In genomic region chr19:40607311-40607871, GRCh38 we compare ENCODE assay signal across 12 cellular contexts. TPM values are rescaled to one million over a fixed set of nuclear protein-coding genes. Genes with fewer than 3 reads are reported as not detected.
A peak's percentile ranks its signal among the peaks of the same experiment; 100 is the strongest.
DNase-seq lines count a peak whose midpoint lies in the region; ATAC-seq and TF ChIP-seq lines count a peak whose summit lies in the region.
"Had no signal": no experiment of that assay in that cellular context is flagged by ENCODE, and none has a peak within 500 bp of the region (broad histone marks: within the 10 kb centered on the region; RNA-seq: fewer than 3 reads in every experiment).

No MANE protein-coding gene starts in this region.

- H2AFZ ChIP-seq in Karpas-422 (ENCODE audit: low read length): no peak overlapping the region
- H2AFZ ChIP-seq: parathyroid adenoma had no signal

- H3K27ac Mint-ChIP-seq in activated naive CD4-positive, alpha-beta T cell treated with anti-CD3 and anti-CD28 coated beads, Interleukin-2, amount 10 ng/mL, durations not matched to agents 7 days and 5 days: no peak overlapping the region
- H3K27ac Mint-ChIP-seq in activated CD8-positive, alpha-beta T cell treated with anti-CD3 and anti-CD28 coated beads for 36 hours: peak overlapping the region; percentile 32
- peak overlapping the region in 2 of 6 donors; percentile 29 to 54 for H3K27ac Mint-ChIP-seq in immature natural killer cell
- no peak overlapping the region for H3K27ac Mint-ChIP-seq in stimulated activated memory B cell treated with anti-CD40 and anti-IgM and Interleukin-4, amounts not matched to agents 10 μg/mL and 1 μg/mL and 100 μg/mL, for 72 hours

- peaks cover 18% of the 10 kb centered on the region for H3K27me3 Mint-ChIP-seq in activated naive CD4-positive, alpha-beta T cell treated with anti-CD3 and anti-CD28 coated beads, Interleukin-2, amount 10 ng/mL, durations not matched to agents 7 days and 5 days
- H3K27me3 Mint-ChIP-seq in activated CD8-positive, alpha-beta T cell treated with anti-CD3 and anti-CD28 coated beads for 36 hours: peaks cover 5% of the 10 kb centered on the region
- peaks cover 7 to 19% (median 17%) of the 10 kb centered on the region in 3 donors for H3K27me3 Mint-ChIP-seq in immature natural killer cell (ENCODE audit: low read depth in 3 of 3)
- no peaks in the 10 kb centered on the region for H3K27me3 Mint-ChIP-seq in stimulated activated memory B cell treated with anti-CD40 and anti-IgM and Interleukin-4, amounts not matched to agents 10 μg/mL and 1 μg/mL and 100 μg/mL, for 72 hours

- peaks cover 59% of the 10 kb centered on the region for H3K4me1 ChIP-seq in Karpas-422 (ENCODE audit: low read length)

- H3K4me1 Mint-ChIP-seq in activated naive CD4-positive, alpha-beta T cell treated with anti-CD3 and anti-CD28 coated beads, Interleukin-2, amount 10 ng/mL, durations not matched to agents 7 days and 5 days: peaks cover 95% of the 10 kb centered on the region
- peaks cover 71% of the 10 kb centered on the region for H3K4me1 Mint-ChIP-seq in activated CD8-positive, alpha-beta T cell treated with anti-CD3 and anti-CD28 coated beads for 36 hours (ENCODE audit: low read depth)
- peaks cover 70% of the 10 kb centered on the region in 2 donors for H3K4me1 Mint-ChIP-seq in immature natural killer cell
- H3K4me1 Mint-ChIP-seq in stimulated activated memory B cell treated with anti-CD40 and anti-IgM and Interleukin-4, amounts not matched to agents 10 μg/mL and 1 μg/mL and 100 μg/mL, for 72 hours: peaks cover 67% of the 10 kb centered on the region

- H3K79me2 ChIP-seq in Karpas-422 (ENCODE audit: low read length): no peaks in the 10 kb centered on the region
- H3K79me2 ChIP-seq: parathyroid adenoma had no signal

- no peaks in the 10 kb centered on the region; the same call in 1 of the 2 replicates for H4K20me1 ChIP-seq in Karpas-422 (ENCODE audit: insufficient read depth, low read depth, low read length)

- H3K4me3 Mint-ChIP-seq in activated naive CD4-positive, alpha-beta T cell treated with anti-CD3 and anti-CD28 coated beads, Interleukin-2, amount 10 ng/mL, durations not matched to agents 7 days and 5 days: peak overlapping the region; percentile 64
- peak overlapping the region; percentile 77 for H3K4me3 Mint-ChIP-seq in activated CD8-positive, alpha-beta T cell treated with anti-CD3 and anti-CD28 coated beads for 36 hours
- H3K4me3 Mint-ChIP-seq in immature natural killer cell: peak overlapping the region; percentile 7 to 87 (median 52)
- H3K4me3 Mint-ChIP-seq in stimulated activated memory B cell treated with anti-CD40 and anti-IgM and Interleukin-4, amounts not matched to agents 10 μg/mL and 1 μg/mL and 100 μg/mL, for 72 hours: peak overlapping the region; percentile 25

- ATAC-seq in activated CD8-positive, alpha-beta T cell treated with anti-CD3 and anti-CD28 coated beads for 36 hours: no peak
- ATAC-seq in stimulated activated memory B cell treated with anti-CD40 and anti-IgM and Interleukin-4, amounts not matched to agents 10 μg/mL and 1 μg/mL and 100 μg/mL, for 72 hours: no peak

- TF ChIP-seq CTCF in activated CD8-positive, alpha-beta T cell treated with anti-CD3 and anti-CD28 coated beads for 36 hours (IDR thresholded peaks at IDR 0.05): no peak

- H3K4me2 ChIP-seq in Karpas-422 (ENCODE audit: low read depth, low read length, poor library complexity, severe bottlenecking): no peak overlapping the region

- no peak for DNase-seq in activated naive CD4-positive, alpha-beta T cell treated with anti-CD3 and anti-CD28 coated beads, Interleukin-2, amount 10 ng/mL, durations not matched to agents 7 days and 5 days
- DNase-seq in activated naive CD4-positive, alpha-beta T cell (lab: John Stamatoyannopoulos, UW): no peak
- no peak for DNase-seq in activated CD8-positive, alpha-beta T cell treated with anti-CD3 and anti-CD28 coated beads for 36 hours
- no peak for DNase-seq in immature natural killer cell
- no peak for DNase-seq in Karpas-422
- no peak for DNase-seq in medulla oblongata (ENCODE audit: extremely low spot score)
- DNase-seq in stimulated activated naive CD4-positive, alpha-beta T cell treated with Interleukin-2 at 50 U/mL for 16 hours (lab: John Stamatoyannopoulos, UW): no peak
- DNase-seq: NCI-H524; stimulated activated CD4-positive, alpha-beta T cell treated with anti-CD3 and anti-CD28 coated beads, Interleukin-4, amount 100 ng/mL, for 24 hours; SW 1271 had no signal

- intact Hi-C loops in activated CD8-positive, alpha-beta T cell treated with anti-CD3 and anti-CD28 coated beads for 36 hours (cut with micrococcal nuclease): no loop called here

- no peaks in the 10 kb centered on the region for H3K9me3 ChIP-seq in Karpas-422 (ENCODE audit: low read length)

- H3K9ac ChIP-seq in Karpas-422 (ENCODE audit: low read length): no peak overlapping the region
- H3K9ac ChIP-seq: parathyroid adenoma had no signal

- no peaks in the 10 kb centered on the region for H3K27me3 ChIP-seq in Karpas-422 (ENCODE audit: low read length)

- H3K36me3 Mint-ChIP-seq in activated naive CD4-positive, alpha-beta T cell treated with anti-CD3 and anti-CD28 coated beads, Interleukin-2, amount 10 ng/mL, durations not matched to agents 7 days and 5 days: peaks cover 6% of the 10 kb centered on the region
- H3K36me3 Mint-ChIP-seq in activated CD8-positive, alpha-beta T cell treated with anti-CD3 and anti-CD28 coated beads for 36 hours (ENCODE audit: low read depth): no peaks in the 10 kb centered on the region
- no peaks in the 10 kb centered on the region for H3K36me3 Mint-ChIP-seq in immature natural killer cell
- H3K36me3 Mint-ChIP-seq in stimulated activated memory B cell treated with anti-CD40 and anti-IgM and Interleukin-4, amounts not matched to agents 10 μg/mL and 1 μg/mL and 100 μg/mL, for 72 hours: no peaks in the 10 kb centered on the region

- H3K27ac ChIP-seq in Karpas-422 (ENCODE audit: low read length): no peak overlapping the region
- H3K27ac ChIP-seq: parathyroid adenoma had no signal

- no peak overlapping the region for H3K4me3 ChIP-seq in Karpas-422 (ENCODE audit: low read length)

- H3K9me2 ChIP-seq in Karpas-422 (replicated peaks; ENCODE audit: insufficient read depth, low read length): no peaks in the 10 kb centered on the region

- CTCF ChIA-PET in activated naive CD4-positive, alpha-beta T cell treated with anti-CD3 and anti-CD28 coated beads, Interleukin-2, amount 10 ng/mL, durations not matched to agents 7 days and 5 days (lab: Charles Lee): interaction anchor here (6.1 kb wide), 1 partner anchor 27 kb away, joined by 72 read pairs; no protein-coding TSS in a partner anchor
- CTCF ChIA-PET in activated CD8-positive, alpha-beta T cell treated with anti-CD3 and anti-CD28 coated beads for 36 hours (lab: Charles Lee): interaction anchor here (3.1 kb wide), 1 partner anchor 28 kb away, joined by 16 read pairs; no protein-coding TSS in a partner anchor

- POLR2A ChIA-PET in activated CD8-positive, alpha-beta T cell treated with anti-CD3 and anti-CD28 coated beads for 36 hours (lab: Charles Lee): interaction anchor here (0.5 kb wide), 1 partner anchor 22 kb away, joined by 3 read pairs; no protein-coding TSS in a partner anchor

- no peaks in the 10 kb centered on the region for H3K9me3 Mint-ChIP-seq in activated naive CD4-positive, alpha-beta T cell treated with anti-CD3 and anti-CD28 coated beads, Interleukin-2, amount 10 ng/mL, durations not matched to agents 7 days and 5 days
- H3K9me3 Mint-ChIP-seq in activated CD8-positive, alpha-beta T cell treated with anti-CD3 and anti-CD28 coated beads for 36 hours: no peaks in the 10 kb centered on the region
- H3K9me3 Mint-ChIP-seq in immature natural killer cell: no peaks in the 10 kb centered on the region
- peaks cover 2% of the 10 kb centered on the region for H3K9me3 Mint-ChIP-seq in stimulated activated memory B cell treated with anti-CD40 and anti-IgM and Interleukin-4, amounts not matched to agents 10 μg/mL and 1 μg/mL and 100 μg/mL, for 72 hours

- H3K36me3 ChIP-seq in Karpas-422 (ENCODE audit: insufficient read depth, low read length): no peaks in the 10 kb centered on the region

RNA-seq across cellular contexts. Expression of gene LTBP4, which starts 6.2 kb away (rescaled TPM):
- 100 to 1,000 TPM; 117 to 121 TPM for total RNA-seq in activated CD8-positive, alpha-beta T cell treated with anti-CD3 and anti-CD28 coated beads for 36 hours
- polyA plus RNA-seq in immature natural killer cell: 10 to 100 TPM in 2 of 3 donors, 1 to 10 TPM in 1; 8.9 to 21.5 (median 18.8) TPM
- 9.6 and 25.9 TPM in 2 replicates for total RNA-seq in Karpas-422 (2014; rRNA removed; shearing (Covaris generic); ENCODE audit: low replicate concordance)

RNA-seq across cellular contexts. Expression of gene SHKBP1, which starts 30.7 kb away (rescaled TPM):
- total RNA-seq in activated CD8-positive, alpha-beta T cell treated with anti-CD3 and anti-CD28 coated beads for 36 hours: 10 to 100 TPM; 82.8 to 89.3 TPM
- 100 to 1,000 TPM; 115 to 186 (median 156) TPM for polyA plus RNA-seq in immature natural killer cell
- 49.7 and 98.2 TPM in 2 replicates for total RNA-seq in Karpas-422 (2014; rRNA removed; shearing (Covaris generic); ENCODE audit: low replicate concordance)

Comparison
In these comparisons a context has a peak if more than half of its experiments do, and no peak if none do; other contexts are left out.
1. H3K4me3 Mint-ChIP-seq: peak in every context shown above with its lines; median percentile 77 in activated CD8-positive, alpha-beta T cell treated with anti-CD3 and anti-CD28 coated beads for 36 hours; 64 in activated naive CD4-positive, alpha-beta T cell treated with anti-CD3 and anti-CD28 coated beads, Interleukin-2, amount 10 ng/mL, durations not matched to agents 7 days and 5 days; 52 in immature natural killer cell; 25 in stimulated activated memory B cell treated with anti-CD40 and anti-IgM and Interleukin-4, amounts not matched to agents 10 μg/mL and 1 μg/mL and 100 μg/mL, for 72 hours.